ENCODE assay signal across 33 cellular contexts in the genomic region with DNA sequence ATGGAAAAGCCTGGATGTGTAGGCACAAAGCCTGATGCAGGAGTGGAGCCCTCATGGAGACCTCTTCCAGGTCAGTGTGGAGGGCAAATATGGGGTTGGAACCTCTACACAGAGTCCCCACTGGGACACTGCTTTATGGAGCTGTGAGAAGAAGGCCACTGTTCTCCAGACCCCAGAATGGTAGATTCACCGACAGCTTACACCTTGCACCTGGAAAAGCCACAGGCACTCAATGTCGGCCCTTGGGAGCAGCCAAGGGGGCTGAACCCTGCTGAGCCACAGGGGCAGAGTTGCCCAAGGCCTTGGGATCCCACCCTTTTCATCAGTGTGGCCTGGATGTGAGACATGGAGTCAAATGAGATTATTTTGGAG. TPM values are rescaled to one million over a fixed set of nuclear protein-coding genes. Genes with fewer than 3 reads are reported as not detected.
"Had no signal": no experiment of that assay in that cellular context is flagged by ENCODE, and none has a peak within 500 bp of the region (broad histone marks: within the 10 kb centered on the region; RNA-seq: fewer than 3 reads in every experiment).

No MANE protein-coding gene starts in this region.

- H3K27ac ChIP-seq: PC-9, RWPE1, SJSA1 had no signal

- H3K4me1 ChIP-seq: SJSA1 had no signal

- H2AFZ ChIP-seq: PC-9 had no signal

- H3K4me2 ChIP-seq: PC-9, SK-N-SH had no signal

- DNase-seq: Kasumi-1, KG1, MG63, NCI-H1048, NCI-H1092 treated with DMSO at 0.1 percent for 48 hours, NCI-H1105 treated with DMSO at 0.1 percent for 48 hours, NCI-H1417, NCI-H1436, NCI-H146, NCI-H1694, NCI-H187, NCI-H1930, NCI-H2029 treated with DMSO at 0.1 percent for 48 hours, NCI-H2081 treated with DMSO at 0.1 percent for 48 hours, NCI-H2107, NCI-H2171, NCI-H226, NCI-H446 treated with DMSO at 0.1 percent for 48 hours, NCI-H510A, NCI-H524, NCI-H526, NCI-H748 treated with DMSO at 0.1 percent for 48 hours, NCI-H82, PC-9, SHP77 treated with DMSO at 0.1 percent for 48 hours, SK-N-SH, SW 1271 had no signal

- H3K36me3 ChIP-seq: MG63, SJSA1 had no signal

- H3K4me3 ChIP-seq: MG63, PC-9, SJSA1 had no signal

- H3K9ac ChIP-seq: SK-N-SH had no signal

- H3K9me3 ChIP-seq: MG63 had no signal

RNA-seq across cellular contexts. Expression of gene NCR2, which starts 24.9 kb away (rescaled TPM):
- total RNA-seq: M059J, OCI-LY7, PC-9, Right ventricle myocardium inferior, RPMI7951, SJSA1 had no signal
- polyA plus RNA-seq: SK-N-SH had no signal
